In the genomic region with DNA sequence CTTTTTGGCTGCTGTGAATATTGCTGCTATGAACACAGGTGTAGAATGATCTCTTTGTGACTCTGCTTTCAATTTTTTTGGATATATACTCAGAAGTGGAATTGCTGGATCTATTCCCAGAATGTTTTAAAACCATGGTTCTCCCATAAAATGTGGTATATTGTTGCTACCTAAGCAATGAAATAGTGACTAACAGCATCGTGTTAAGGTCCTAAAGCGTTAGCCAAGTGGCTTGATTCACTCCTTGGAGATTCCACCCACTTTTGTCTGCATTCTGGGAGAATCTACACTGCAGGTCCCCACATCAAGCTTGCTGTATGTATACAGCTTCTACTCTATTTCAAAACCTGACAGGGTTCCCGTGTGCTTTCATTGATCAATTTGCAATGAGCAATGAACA, we compare ENCODE assay signal across 1 cellular context.
TF ChIP-seq lines count a peak whose summit lies in the region.

No MANE protein-coding gene starts in this region.

TF ChIP-seq in HepG2, 621 proteins besides CTCF, POLR2A, EP300 and RAD21:
- TF ChIP-seq, protein P1, sequence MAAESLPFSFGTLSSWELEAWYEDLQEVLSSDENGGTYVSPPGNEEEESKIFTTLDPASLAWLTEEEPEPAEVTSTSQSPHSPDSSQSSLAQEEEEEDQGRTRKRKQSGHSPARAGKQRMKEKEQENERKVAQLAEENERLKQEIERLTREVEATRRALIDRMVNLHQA (CRISPR knock-in tag; IDR thresholded peaks at IDR 0.05) = no peak
- peak; percentile 8 for TF ChIP-seq RBM22 (optimal IDR thresholded peaks at IDR 0.05; ENCODE audit: low read length)
